Comparison of ENCODE assay signal across 1 cellular context in the genomic region with DNA sequence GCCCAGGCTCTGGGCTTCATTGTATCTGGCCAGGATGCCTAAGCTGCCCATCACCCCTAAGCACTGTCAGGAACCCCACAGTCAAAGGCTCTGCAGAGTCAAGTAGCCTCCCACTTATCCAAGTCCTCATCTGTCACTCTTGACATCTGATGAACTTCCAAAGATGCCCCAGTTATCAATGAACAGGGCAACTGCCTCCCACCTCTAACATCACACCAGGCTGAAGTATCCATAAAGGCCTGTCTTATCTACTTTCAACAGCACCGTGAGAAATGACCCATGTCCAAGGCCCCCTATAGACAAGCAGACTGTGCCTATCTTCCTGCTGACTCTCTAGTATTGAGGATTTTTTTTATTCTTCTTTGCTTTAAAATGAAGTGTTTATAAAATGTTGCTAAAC.
TF ChIP-seq lines count a peak whose summit lies in the region.

No MANE protein-coding gene starts in this region.

TF ChIP-seq in K562, 482 proteins besides CTCF, POLR2A, EP300 and RAD21 (continued from another document and continues in another):
- TF ChIP-seq, protein P1, sequence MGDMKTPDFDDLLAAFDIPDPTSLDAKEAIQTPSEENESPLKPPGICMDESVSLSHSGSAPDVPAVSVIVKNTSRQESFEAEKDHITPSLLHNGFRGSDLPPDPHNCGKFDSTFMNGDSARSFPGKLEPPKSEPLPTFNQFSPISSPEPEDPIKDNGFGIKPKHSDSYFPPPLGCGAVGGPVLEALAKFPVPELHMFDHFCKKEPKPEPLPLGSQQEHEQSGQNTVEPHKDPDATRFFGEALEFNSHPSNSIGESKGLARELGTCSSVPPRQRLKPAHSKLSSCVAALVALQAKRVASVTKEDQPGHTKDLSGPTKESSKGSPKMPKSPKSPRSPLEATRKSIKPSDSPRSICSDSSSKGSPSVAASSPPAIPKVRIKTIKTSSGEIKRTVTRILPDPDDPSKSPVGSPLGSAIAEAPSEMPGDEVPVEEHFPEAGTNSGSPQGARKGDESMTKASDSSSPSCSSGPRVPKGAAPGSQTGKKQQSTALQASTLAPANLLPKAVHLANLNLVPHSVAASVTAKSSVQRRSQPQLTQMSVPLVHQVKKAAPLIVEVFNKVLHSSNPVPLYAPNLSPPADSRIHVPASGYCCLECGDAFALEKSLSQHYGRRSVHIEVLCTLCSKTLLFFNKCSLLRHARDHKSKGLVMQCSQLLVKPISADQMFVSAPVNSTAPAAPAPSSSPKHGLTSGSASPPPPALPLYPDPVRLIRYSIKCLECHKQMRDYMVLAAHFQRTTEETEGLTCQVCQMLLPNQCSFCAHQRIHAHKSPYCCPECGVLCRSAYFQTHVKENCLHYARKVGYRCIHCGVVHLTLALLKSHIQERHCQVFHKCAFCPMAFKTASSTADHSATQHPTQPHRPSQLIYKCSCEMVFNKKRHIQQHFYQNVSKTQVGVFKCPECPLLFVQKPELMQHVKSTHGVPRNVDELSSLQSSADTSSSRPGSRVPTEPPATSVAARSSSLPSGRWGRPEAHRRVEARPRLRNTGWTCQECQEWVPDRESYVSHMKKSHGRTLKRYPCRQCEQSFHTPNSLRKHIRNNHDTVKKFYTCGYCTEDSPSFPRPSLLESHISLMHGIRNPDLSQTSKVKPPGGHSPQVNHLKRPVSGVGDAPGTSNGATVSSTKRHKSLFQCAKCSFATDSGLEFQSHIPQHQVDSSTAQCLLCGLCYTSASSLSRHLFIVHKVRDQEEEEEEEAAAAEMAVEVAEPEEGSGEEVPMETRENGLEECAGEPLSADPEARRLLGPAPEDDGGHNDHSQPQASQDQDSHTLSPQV (IDR thresholded peaks at IDR 0.05) = no peak
- TF ChIP-seq GATA2 (CRISPR knock-in tag; IDR thresholded peaks at IDR 0.05) (peak; percentile 59; the same call in 1 of the 2 replicates), MEF2D (tag; conservative IDR thresholded peaks at IDR 0.05; ENCODE audit: low read depth) (no peak), ARNT (IDR thresholded peaks at IDR 0.05) (no peak), DPF2 (IDR thresholded peaks at IDR 0.05) (peak; percentile 84), ZNF121 (CRISPR knock-in tag; conservative IDR thresholded peaks at IDR 0.05) (no peak), ZBTB7A (IDR thresholded peaks at IDR 0.05; ENCODE audit: borderline replicate concordance, control insufficient read depth, low read depth, low read length) (no peak), DIDO1 (tag; IDR thresholded peaks at IDR 0.05; ENCODE audit: low read depth) (no peak), KLF1 (tag; IDR thresholded peaks at IDR 0.05) (no peak), MCM3 (IDR thresholded peaks at IDR 0.05) (no peak), CBFA2T2 (conservative IDR thresholded peaks at IDR 0.05) (peak; percentile 91), POLR3G (IDR thresholded peaks at IDR 0.05; ENCODE audit: extremely low read depth, insufficient read length, insufficient replicate concordance) (no peak), ZNF644 (tag; IDR thresholded peaks at IDR 0.05; ENCODE audit: low read depth) (no peak), ZBTB1 (CRISPR knock-in tag; IDR thresholded peaks at IDR 0.05; ENCODE audit: borderline replicate concordance, low read depth) (no peak), HDAC3 (IDR thresholded peaks at IDR 0.05; ENCODE audit: borderline replicate concordance, partially characterized antibody) (no peak), ZNF57 (CRISPR knock-in tag; IDR thresholded peaks at IDR 0.05) (no peak), ASH1L (IDR thresholded peaks at IDR 0.05; ENCODE audit: borderline replicate concordance, low read depth, partially characterized antibody) (no peak), FOXA3 (CRISPR knock-in tag; conservative IDR thresholded peaks at IDR 0.05 in 1 of 2, IDR thresholded peaks at IDR 0.05 in 1 of 2) (no peak), FOSL1 (tag; conservative IDR thresholded peaks at IDR 0.05) (peak; percentile 30; the same call in 1 of the 2 replicates), SNRNP70 (optimal IDR thresholded peaks at IDR 0.05; ENCODE audit: low read depth, low read length) (no peak), YBX1 (IDR thresholded peaks at IDR 0.05) (no peak), ZNF408 (CRISPR knock-in tag; IDR thresholded peaks at IDR 0.05; ENCODE audit: low read depth) (no peak), SMARCB1 (IDR thresholded peaks at IDR 0.05; ENCODE audit: insufficient read length, low read depth) (no peak), TCF3 (CRISPR knock-in tag; IDR thresholded peaks at IDR 0.05) (peak; percentile 91)
- TF ChIP-seq, protein P2, sequence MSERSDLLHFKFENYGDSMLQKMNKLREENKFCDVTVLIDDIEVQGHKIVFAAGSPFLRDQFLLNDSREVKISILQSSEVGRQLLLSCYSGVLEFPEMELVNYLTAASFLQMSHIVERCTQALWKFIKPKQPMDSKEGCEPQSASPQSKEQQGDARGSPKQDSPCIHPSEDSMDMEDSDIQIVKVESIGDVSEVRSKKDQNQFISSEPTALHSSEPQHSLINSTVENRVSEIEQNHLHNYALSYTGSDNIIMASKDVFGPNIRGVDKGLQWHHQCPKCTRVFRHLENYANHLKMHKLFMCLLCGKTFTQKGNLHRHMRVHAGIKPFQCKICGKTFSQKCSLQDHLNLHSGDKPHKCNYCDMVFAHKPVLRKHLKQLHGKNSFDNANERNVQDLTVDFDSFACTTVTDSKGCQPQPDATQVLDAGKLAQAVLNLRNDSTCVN (CRISPR knock-in tag; IDR thresholded peaks at IDR 0.05) = no peak
- TF ChIP-seq, protein P3, sequence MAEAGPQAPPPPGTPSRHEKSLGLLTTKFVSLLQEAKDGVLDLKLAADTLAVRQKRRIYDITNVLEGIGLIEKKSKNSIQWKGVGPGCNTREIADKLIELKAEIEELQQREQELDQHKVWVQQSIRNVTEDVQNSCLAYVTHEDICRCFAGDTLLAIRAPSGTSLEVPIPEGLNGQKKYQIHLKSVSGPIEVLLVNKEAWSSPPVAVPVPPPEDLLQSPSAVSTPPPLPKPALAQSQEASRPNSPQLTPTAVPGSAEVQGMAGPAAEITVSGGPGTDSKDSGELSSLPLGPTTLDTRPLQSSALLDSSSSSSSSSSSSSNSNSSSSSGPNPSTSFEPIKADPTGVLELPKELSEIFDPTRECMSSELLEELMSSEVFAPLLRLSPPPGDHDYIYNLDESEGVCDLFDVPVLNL (CRISPR knock-in tag; IDR thresholded peaks at IDR 0.05; ENCODE audit: low read depth) = no peak
- TF ChIP-seq, protein P4, sequence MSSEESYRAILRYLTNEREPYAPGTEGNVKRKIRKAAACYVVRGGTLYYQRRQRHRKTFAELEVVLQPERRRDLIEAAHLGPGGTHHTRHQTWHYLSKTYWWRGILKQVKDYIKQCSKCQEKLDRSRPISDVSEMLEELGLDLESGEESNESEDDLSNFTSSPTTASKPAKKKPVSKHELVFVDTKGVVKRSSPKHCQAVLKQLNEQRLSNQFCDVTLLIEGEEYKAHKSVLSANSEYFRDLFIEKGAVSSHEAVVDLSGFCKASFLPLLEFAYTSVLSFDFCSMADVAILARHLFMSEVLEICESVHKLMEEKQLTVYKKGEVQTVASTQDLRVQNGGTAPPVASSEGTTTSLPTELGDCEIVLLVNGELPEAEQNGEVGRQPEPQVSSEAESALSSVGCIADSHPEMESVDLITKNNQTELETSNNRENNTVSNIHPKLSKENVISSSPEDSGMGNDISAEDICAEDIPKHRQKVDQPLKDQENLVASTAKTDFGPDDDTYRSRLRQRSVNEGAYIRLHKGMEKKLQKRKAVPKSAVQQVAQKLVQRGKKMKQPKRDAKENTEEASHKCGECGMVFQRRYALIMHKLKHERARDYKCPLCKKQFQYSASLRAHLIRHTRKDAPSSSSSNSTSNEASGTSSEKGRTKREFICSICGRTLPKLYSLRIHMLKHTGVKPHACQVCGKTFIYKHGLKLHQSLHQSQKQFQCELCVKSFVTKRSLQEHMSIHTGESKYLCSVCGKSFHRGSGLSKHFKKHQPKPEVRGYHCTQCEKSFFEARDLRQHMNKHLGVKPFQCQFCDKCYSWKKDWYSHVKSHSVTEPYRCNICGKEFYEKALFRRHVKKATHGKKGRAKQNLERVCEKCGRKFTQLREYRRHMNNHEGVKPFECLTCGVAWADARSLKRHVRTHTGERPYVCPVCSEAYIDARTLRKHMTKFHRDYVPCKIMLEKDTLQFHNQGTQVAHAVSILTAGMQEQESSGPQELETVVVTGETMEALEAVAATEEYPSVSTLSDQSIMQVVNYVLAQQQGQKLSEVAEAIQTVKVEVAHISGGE (CRISPR knock-in tag; IDR thresholded peaks at IDR 0.05) = no peak
- TF ChIP-seq, protein P5, sequence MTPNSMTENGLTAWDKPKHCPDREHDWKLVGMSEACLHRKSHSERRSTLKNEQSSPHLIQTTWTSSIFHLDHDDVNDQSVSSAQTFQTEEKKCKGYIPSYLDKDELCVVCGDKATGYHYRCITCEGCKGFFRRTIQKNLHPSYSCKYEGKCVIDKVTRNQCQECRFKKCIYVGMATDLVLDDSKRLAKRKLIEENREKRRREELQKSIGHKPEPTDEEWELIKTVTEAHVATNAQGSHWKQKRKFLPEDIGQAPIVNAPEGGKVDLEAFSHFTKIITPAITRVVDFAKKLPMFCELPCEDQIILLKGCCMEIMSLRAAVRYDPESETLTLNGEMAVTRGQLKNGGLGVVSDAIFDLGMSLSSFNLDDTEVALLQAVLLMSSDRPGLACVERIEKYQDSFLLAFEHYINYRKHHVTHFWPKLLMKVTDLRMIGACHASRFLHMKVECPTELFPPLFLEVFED (CRISPR knock-in tag; conservative IDR thresholded peaks at IDR 0.05) = no peak
- TF ChIP-seq, protein P6, sequence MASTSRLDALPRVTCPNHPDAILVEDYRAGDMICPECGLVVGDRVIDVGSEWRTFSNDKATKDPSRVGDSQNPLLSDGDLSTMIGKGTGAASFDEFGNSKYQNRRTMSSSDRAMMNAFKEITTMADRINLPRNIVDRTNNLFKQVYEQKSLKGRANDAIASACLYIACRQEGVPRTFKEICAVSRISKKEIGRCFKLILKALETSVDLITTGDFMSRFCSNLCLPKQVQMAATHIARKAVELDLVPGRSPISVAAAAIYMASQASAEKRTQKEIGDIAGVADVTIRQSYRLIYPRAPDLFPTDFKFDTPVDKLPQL (IDR thresholded peaks at IDR 0.05; ENCODE audit: extremely low read depth, insufficient read length) = no peak
- TF ChIP-seq, protein P7, sequence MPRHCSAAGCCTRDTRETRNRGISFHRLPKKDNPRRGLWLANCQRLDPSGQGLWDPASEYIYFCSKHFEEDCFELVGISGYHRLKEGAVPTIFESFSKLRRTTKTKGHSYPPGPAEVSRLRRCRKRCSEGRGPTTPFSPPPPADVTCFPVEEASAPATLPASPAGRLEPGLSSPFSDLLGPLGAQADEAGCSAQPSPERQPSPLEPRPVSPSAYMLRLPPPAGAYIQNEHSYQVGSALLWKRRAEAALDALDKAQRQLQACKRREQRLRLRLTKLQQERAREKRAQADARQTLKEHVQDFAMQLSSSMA (CRISPR knock-in tag; IDR thresholded peaks at IDR 0.05) = no peak
- TF ChIP-seq, protein P8, sequence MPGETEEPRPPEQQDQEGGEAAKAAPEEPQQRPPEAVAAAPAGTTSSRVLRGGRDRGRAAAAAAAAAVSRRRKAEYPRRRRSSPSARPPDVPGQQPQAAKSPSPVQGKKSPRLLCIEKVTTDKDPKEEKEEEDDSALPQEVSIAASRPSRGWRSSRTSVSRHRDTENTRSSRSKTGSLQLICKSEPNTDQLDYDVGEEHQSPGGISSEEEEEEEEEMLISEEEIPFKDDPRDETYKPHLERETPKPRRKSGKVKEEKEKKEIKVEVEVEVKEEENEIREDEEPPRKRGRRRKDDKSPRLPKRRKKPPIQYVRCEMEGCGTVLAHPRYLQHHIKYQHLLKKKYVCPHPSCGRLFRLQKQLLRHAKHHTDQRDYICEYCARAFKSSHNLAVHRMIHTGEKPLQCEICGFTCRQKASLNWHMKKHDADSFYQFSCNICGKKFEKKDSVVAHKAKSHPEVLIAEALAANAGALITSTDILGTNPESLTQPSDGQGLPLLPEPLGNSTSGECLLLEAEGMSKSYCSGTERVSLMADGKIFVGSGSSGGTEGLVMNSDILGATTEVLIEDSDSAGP (CRISPR knock-in tag; IDR thresholded peaks at IDR 0.05) = no peak
- TF ChIP-seq, protein P9, sequence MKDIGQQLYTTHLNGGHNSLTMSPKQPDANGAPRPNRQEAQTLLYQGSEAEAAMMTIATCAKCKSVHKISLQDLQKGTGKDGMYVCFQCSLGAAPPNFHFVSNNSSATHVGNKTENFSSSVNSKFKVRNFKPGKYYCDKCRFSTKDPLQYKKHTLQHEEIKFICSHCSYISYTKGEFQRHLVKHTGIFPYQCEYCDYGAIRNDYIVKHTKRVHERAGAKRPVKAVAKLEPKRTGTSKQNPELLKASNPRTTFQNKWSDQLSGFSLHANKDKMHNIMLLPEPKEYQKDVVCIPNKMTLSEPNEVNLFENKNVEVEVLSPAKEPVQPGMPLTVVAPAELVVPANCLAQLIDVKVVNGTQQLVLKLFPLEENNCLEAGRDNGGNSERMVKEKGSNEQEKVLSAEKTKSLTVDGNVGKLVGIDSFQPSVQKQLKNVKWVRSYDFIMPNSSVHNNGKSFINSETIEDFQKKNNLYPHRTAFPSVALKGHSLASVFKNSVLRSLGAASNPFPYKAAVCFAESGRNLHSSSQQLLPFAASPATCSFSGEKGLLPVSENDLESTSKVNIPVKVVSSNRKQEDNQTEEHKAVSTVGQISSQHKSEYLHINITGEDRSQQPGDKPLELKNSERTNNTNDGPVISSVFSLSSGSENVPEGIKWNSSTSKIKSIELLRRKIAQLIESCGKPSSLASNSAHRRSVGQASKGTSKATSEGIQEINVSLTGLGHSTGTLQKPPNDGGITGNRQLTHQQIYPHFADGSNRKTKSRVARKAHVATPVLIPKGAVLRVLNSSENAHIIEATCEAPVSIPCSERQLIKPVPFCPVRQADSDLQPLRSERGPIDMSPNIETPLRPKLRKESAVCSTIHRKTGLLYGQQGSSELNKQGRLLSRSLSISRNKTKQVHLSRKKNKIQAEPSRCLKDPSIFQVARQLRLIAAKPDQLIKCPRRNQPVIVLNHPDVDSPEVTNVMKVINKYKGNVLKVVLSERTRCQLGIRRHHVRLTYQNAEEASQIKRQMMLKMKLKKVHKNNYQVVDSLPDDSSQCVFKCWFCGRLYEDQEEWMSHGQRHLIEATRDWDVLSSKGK (CRISPR knock-in tag; IDR thresholded peaks at IDR 0.05) = no peak
- TF ChIP-seq, protein P10, sequence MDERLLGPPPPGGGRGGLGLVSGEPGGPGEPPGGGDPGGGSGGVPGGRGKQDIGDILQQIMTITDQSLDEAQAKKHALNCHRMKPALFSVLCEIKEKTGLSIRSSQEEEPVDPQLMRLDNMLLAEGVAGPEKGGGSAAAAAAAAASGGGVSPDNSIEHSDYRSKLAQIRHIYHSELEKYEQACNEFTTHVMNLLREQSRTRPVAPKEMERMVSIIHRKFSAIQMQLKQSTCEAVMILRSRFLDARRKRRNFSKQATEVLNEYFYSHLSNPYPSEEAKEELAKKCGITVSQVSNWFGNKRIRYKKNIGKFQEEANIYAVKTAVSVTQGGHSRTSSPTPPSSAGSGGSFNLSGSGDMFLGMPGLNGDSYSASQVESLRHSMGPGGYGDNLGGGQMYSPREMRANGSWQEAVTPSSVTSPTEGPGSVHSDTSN (CRISPR knock-in tag; IDR thresholded peaks at IDR 0.05; ENCODE audit: low read depth) = no peak
- TF ChIP-seq, protein P10 (tag; conservative IDR thresholded peaks at IDR 0.05; ENCODE audit: low read depth) = peak; percentile 48; the same call in 1 of the 2 replicates
- TF ChIP-seq, protein P11, sequence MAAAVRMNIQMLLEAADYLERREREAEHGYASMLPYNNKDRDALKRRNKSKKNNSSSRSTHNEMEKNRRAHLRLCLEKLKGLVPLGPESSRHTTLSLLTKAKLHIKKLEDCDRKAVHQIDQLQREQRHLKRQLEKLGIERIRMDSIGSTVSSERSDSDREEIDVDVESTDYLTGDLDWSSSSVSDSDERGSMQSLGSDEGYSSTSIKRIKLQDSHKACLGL (CRISPR knock-in tag; IDR thresholded peaks at IDR 0.05; ENCODE audit: borderline replicate concordance, poor library complexity, severe bottlenecking) = no peak
